Comparison of ENCODE assay signal across 16 cellular contexts in the genomic region with DNA sequence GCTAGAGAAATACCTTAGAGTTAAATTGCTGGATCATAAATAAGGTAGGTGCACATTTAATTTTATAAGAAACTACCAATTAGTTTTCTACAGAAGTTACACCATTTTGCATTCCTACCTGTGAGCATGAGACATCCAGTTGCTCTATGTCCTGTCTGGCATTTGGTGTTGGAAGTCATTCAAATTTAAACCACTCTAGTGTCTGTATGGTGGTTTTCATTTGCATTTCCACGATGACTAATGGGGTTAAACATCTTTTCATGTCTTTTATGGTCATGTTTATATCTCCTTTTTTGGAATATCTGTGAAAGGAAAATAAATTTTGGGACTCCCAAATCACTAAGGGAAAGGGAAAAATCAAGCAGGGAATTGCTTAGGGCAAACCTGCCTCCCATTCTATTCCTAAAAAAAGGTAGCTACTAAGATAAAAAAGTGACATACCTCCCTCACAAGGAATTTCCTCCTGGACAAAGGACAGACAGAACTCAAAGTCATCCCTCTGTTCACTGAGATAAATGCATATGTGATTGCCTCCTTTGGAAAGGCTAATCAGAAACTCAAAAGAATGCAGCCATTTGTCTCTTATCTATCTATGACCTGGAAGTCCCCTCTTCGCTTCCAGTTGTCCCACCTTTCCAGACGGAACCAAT. TPM values are rescaled to one million over a fixed set of nuclear protein-coding genes. Genes with fewer than 3 reads are reported as not detected.
DNase-seq lines count a peak whose midpoint lies in the region; ATAC-seq and TF ChIP-seq lines count a peak whose summit lies in the region.
"Had no signal": no experiment of that assay in that cellular context is flagged by ENCODE, and none has a peak within 500 bp of the region (broad histone marks: within the 10 kb centered on the region; RNA-seq: fewer than 3 reads in every experiment).

No MANE protein-coding gene starts in this region.

- peaks cover 36% of the 10 kb centered on the region for H3K9me3 Mint-ChIP-seq in WTC11

- no peaks in the 10 kb centered on the region for H3K9me3 ChIP-seq in HUES48 (ENCODE audit: control insufficient read depth, insufficient read depth, low read length)
- H3K9me3 ChIP-seq in osteoblast (ENCODE audit: low read depth, low read length), result no peaks in the 10 kb centered on the region
- H3K9me3 ChIP-seq: BE2C had no signal

- POLR2A ChIA-PET in WTC11 (lab: Charles Lee), result no interaction called here

- ATAC-seq in WTC11, result peak; percentile 25; the same call in 1 of the 2 replicates
- ATAC-seq: GM12878 had no signal

- H3K27me3 ChIP-seq in HUES48 (ENCODE audit: control insufficient read depth, insufficient read depth, low read length) (no peaks in the 10 kb centered on the region), osteoblast (ENCODE audit: insufficient read depth, low read length) (no peaks in the 10 kb centered on the region)
- H3K27me3 ChIP-seq: BE2C had no signal

- no peak for DNase-seq in WTC11 (ENCODE audit: low spot score)
- peak; percentile 33 for DNase-seq in iPS DF 19.7 (ENCODE audit: low read depth, low spot score)
- no peak for DNase-seq in effector CD8-positive, alpha-beta T cell (lab: John Stamatoyannopoulos, UW)
- DNase-seq in activated CD8-positive, alpha-beta memory T cell treated with anti-CD3 and anti-CD28 coated beads, Interleukin-2, amount 50 U/mL, for 4 hours, result no peak
- no peak for DNase-seq in osteoblast (ENCODE audit: insufficient read length, low spot score, missing footprints)
- no peak for DNase-seq in OCI-M1 (lab: John Stamatoyannopoulos, UW)
- DNase-seq: BE2C; CD4-positive, alpha-beta memory T cell; DMS79; GOT3; HCEC 1CT; HFFc6 had no signal

- no peaks in the 10 kb centered on the region for H3K36me3 ChIP-seq in HUES48 (ENCODE audit: control insufficient read depth, insufficient read depth, low read length)
- H3K36me3 ChIP-seq in osteoblast (ENCODE audit: insufficient read depth, low read length), result no peaks in the 10 kb centered on the region
- H3K36me3 ChIP-seq: BE2C had no signal

- no peak overlapping the region for H3K4me3 Mint-ChIP-seq in WTC11
- H3K4me3 Mint-ChIP-seq: CD4-positive, alpha-beta memory T cell; HFFc6 had no signal

- peak overlapping the region; percentile 39; the same call in 1 of the 2 replicates for H3K9ac ChIP-seq in HUES48 (ENCODE audit: low read depth, low read length)

- peaks cover 8% of the 10 kb centered on the region for H3K27me3 Mint-ChIP-seq in WTC11 (ENCODE audit: low read depth)

- TF ChIP-seq CTCF in WTC11 (IDR thresholded peaks at IDR 0.05), result no peak
- TF ChIP-seq CTCF in osteoblast (IDR thresholded peaks at IDR 0.05; ENCODE audit: extremely low read depth, low read depth, low read length), result no peak

- CTCF ChIA-PET in WTC11 (lab: Charles Lee), result no interaction called here

- H4K20me1 ChIP-seq in osteoblast (ENCODE audit: insufficient read depth, low read length), result no peaks in the 10 kb centered on the region

- peak overlapping the region; percentile 72 for H3K27ac ChIP-seq in HUES48 (ENCODE audit: low read depth, low read length)
- no peak overlapping the region for H3K27ac ChIP-seq in osteoblast (ENCODE audit: low read depth, low read length)
- H3K27ac ChIP-seq: C4-2B, HL-60 had no signal

- H3K4me1 ChIP-seq in HUES48 (ENCODE audit: control insufficient read depth, insufficient read depth, low read length) (peaks cover 43% of the 10 kb centered on the region), osteoblast (ENCODE audit: insufficient read depth, low read length) (no peaks in the 10 kb centered on the region)
- H3K4me1 ChIP-seq: BE2C had no signal

- no peaks in the 10 kb centered on the region for H3K79me2 ChIP-seq in osteoblast (ENCODE audit: insufficient read depth, low read length)

- no peak overlapping the region for H2AFZ ChIP-seq in osteoblast (ENCODE audit: low read length)

- H3K4me1 Mint-ChIP-seq in WTC11, result peaks cover 53% of the 10 kb centered on the region
- H3K4me1 Mint-ChIP-seq: CD4-positive, alpha-beta memory T cell had no signal

- H3K27ac Mint-ChIP-seq in WTC11, result peak overlapping the region; percentile 77
- H3K27ac Mint-ChIP-seq: CD4-positive, alpha-beta memory T cell; HFFc6 had no signal

- peaks cover 33% of the 10 kb centered on the region for H3K36me3 Mint-ChIP-seq in WTC11
- H3K36me3 Mint-ChIP-seq: CD4-positive, alpha-beta memory T cell had no signal

- H3K4me2 ChIP-seq in osteoblast (ENCODE audit: insufficient read depth, low read length), result no peak overlapping the region

- peak overlapping the region; percentile 33; the same call in 1 of the 2 replicates for H3K4me3 ChIP-seq in HUES48 (ENCODE audit: low read depth, low read length)
- H3K4me3 ChIP-seq in osteoblast (ENCODE audit: insufficient read depth, low read length), result no peak overlapping the region
- H3K4me3 ChIP-seq: GM12878 had no signal

TF ChIP-seq in WTC11, 78 proteins besides CTCF, POLR2A, EP300 and RAD21 (continues in another document):
- TF ChIP-seq E2F5 (CRISPR knock-in tag; IDR thresholded peaks at IDR 0.05) (no peak), SMAD4 (CRISPR knock-in tag; IDR thresholded peaks at IDR 0.05) (no peak), HMGA2 (CRISPR knock-in tag; IDR thresholded peaks at IDR 0.05) (no peak), HMGXB4 (CRISPR knock-in tag; IDR thresholded peaks at IDR 0.05) (no peak), ZNF416 (CRISPR knock-in tag; IDR thresholded peaks at IDR 0.05) (no peak), TEAD1 (CRISPR knock-in tag; IDR thresholded peaks at IDR 0.05) (no peak), NR2C2 (CRISPR knock-in tag; IDR thresholded peaks at IDR 0.05) (no peak)
- TF ChIP-seq, protein P1, sequence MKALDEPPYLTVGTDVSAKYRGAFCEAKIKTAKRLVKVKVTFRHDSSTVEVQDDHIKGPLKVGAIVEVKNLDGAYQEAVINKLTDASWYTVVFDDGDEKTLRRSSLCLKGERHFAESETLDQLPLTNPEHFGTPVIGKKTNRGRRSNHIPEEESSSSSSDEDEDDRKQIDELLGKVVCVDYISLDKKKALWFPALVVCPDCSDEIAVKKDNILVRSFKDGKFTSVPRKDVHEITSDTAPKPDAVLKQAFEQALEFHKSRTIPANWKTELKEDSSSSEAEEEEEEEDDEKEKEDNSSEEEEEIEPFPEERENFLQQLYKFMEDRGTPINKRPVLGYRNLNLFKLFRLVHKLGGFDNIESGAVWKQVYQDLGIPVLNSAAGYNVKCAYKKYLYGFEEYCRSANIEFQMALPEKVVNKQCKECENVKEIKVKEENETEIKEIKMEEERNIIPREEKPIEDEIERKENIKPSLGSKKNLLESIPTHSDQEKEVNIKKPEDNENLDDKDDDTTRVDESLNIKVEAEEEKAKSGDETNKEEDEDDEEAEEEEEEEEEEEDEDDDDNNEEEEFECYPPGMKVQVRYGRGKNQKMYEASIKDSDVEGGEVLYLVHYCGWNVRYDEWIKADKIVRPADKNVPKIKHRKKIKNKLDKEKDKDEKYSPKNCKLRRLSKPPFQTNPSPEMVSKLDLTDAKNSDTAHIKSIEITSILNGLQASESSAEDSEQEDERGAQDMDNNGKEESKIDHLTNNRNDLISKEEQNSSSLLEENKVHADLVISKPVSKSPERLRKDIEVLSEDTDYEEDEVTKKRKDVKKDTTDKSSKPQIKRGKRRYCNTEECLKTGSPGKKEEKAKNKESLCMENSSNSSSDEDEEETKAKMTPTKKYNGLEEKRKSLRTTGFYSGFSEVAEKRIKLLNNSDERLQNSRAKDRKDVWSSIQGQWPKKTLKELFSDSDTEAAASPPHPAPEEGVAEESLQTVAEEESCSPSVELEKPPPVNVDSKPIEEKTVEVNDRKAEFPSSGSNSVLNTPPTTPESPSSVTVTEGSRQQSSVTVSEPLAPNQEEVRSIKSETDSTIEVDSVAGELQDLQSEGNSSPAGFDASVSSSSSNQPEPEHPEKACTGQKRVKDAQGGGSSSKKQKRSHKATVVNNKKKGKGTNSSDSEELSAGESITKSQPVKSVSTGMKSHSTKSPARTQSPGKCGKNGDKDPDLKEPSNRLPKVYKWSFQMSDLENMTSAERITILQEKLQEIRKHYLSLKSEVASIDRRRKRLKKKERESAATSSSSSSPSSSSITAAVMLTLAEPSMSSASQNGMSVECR (CRISPR knock-in tag; IDR thresholded peaks at IDR 0.05; ENCODE audit: borderline replicate concordance), result no peak
- TF ChIP-seq, protein P2, sequence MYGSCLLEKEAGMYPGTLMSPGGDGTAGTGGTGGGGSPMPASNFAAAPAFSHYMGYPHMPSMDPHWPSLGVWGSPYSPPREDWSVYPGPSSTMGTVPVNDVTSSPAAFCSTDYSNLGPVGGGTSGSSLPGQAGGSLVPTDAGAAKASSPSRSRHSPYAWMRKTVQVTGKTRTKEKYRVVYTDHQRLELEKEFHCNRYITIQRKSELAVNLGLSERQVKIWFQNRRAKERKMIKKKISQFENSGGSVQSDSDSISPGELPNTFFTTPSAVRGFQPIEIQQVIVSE (CRISPR knock-in tag; IDR thresholded peaks at IDR 0.05; ENCODE audit: borderline replicate concordance), result no peak

RNA-seq across cellular contexts. Expression of gene ADCY2, which starts 31.6 kb away (rescaled TPM):
- total RNA-seq in WTC11 (2021) (142 to 165 TPM (median 154 TPM) in 3 replicates), osteoblast (under 0.01 and 0.59 TPM in 2 replicates)
- total RNA-seq: CD4-positive, alpha-beta memory T cell; HFFc6 had no signal

Comparison
In these comparisons a context has a peak if more than half of its experiments do, and no peak if none do; other contexts are left out.
1. RNA of gene ADCY2, which starts 31.6 kb away (total RNA-seq): 142 to 165 TPM in WTC11; under 0.01 to 0.59 TPM in osteoblast; every median in the first group is over 10 times any median in the second.